8 cellular contexts compared by ENCODE assay signal in genomic region chr11:47415949-47416472, GRCh38. TPM values are rescaled to one million over a fixed set of nuclear protein-coding genes. Genes with fewer than 3 reads are reported as not detected.
A peak's percentile ranks its signal among the peaks of the same experiment; 100 is the strongest.
DNase-seq lines count a peak whose midpoint lies in the region; ATAC-seq and TF ChIP-seq lines count a peak whose summit lies in the region.

No MANE protein-coding gene starts in this region.

- intact Hi-C loops in activated T-helper 1 cell treated with anti-CD3 and anti-CD28 coated beads, Interleukin-12 subunit alpha, Interleukin-12 subunit beta, Interleukin-2, Interleukin-4 antibody, amounts not matched to agents 30 ng/mL and 10 ng/mL and 1 ng/mL, durations not matched to agents 14 hours and 24 hours and 36 hours (cut with micrococcal nuclease) = no loop called here

- H3K27me3 Mint-ChIP-seq in activated CD8-positive, alpha-beta memory T cell treated with anti-CD3 and anti-CD28 coated beads, Interleukin-2, amount 10 ng/mL, durations not matched to agents 7 days and 5 days = no peaks in the 10 kb centered on the region
- no peaks in the 10 kb centered on the region for H3K27me3 Mint-ChIP-seq in activated T-helper 1 cell treated with anti-CD3 and anti-CD28 coated beads, Interleukin-12 subunit alpha, Interleukin-12 subunit beta, Interleukin-2, Interleukin-4 antibody, amounts not matched to agents 30 ng/mL and 10 ng/mL and 1 ng/mL, durations not matched to agents 14 hours and 24 hours and 36 hours (ENCODE audit: insufficient read depth)

- peaks cover 16% of the 10 kb centered on the region for H3K36me3 Mint-ChIP-seq in activated CD8-positive, alpha-beta memory T cell treated with anti-CD3 and anti-CD28 coated beads, Interleukin-2, amount 10 ng/mL, durations not matched to agents 7 days and 5 days
- H3K36me3 Mint-ChIP-seq in activated T-helper 1 cell treated with anti-CD3 and anti-CD28 coated beads, Interleukin-12 subunit alpha, Interleukin-12 subunit beta, Interleukin-2, Interleukin-4 antibody, amounts not matched to agents 30 ng/mL and 10 ng/mL and 1 ng/mL, durations not matched to agents 14 hours and 24 hours and 36 hours (ENCODE audit: low read depth) = peaks cover 26% of the 10 kb centered on the region

- CTCF ChIA-PET in activated CD8-positive, alpha-beta memory T cell treated with anti-CD3 and anti-CD28 coated beads, Interleukin-2, amount 10 ng/mL, durations not matched to agents 7 days and 5 days (lab: Charles Lee) = no interaction called here

- TF ChIP-seq POLR2A in Raji (IDR thresholded peaks at IDR 0.05; ENCODE audit: insufficient read depth, low read depth, low read length) = 0 out of 2 replicates have a peak, but pooled peaks have one; percentile 24

- no peak overlapping the region for H3K27ac ChIP-seq in foreskin keratinocyte

- peak; percentile 88 for ATAC-seq in foreskin keratinocyte
- no peak for ATAC-seq in GM21723 (IDR thresholded peaks at IDR 0.05; ENCODE audit: unreplicated experiment)
- no peak for ATAC-seq in activated CD8-positive, alpha-beta memory T cell treated with anti-CD3 and anti-CD28 coated beads, Interleukin-2, amount 10 ng/mL, durations not matched to agents 7 days and 5 days

- DNase-seq in ELR (ENCODE audit: low read depth) = peak; percentile 95
- DNase-seq in foreskin keratinocyte = peak; percentile 60 to 82
- DNase-seq in renal cortical epithelial cell (ENCODE audit: low read depth) = peak; percentile 83
- DNase-seq in GM20000 (ENCODE audit: low spot score) = no peak
- no peak for DNase-seq in activated CD8-positive, alpha-beta memory T cell treated with anti-CD3 and anti-CD28 coated beads, Interleukin-2, amount 10 ng/mL, durations not matched to agents 7 days and 5 days
- DNase-seq in activated T-helper 1 cell treated with anti-CD3 and anti-CD28 coated beads, Interleukin-12 subunit alpha, Interleukin-12 subunit beta, Interleukin-2, Interleukin-4 antibody, amounts not matched to agents 30 ng/mL and 10 ng/mL and 1 ng/mL, durations not matched to agents 14 hours and 24 hours and 36 hours (ENCODE audit: low spot score) = no peak

- H3K27ac Mint-ChIP-seq in activated CD8-positive, alpha-beta memory T cell treated with anti-CD3 and anti-CD28 coated beads, Interleukin-2, amount 10 ng/mL, durations not matched to agents 7 days and 5 days = no peak overlapping the region
- H3K27ac Mint-ChIP-seq in activated T-helper 1 cell treated with anti-CD3 and anti-CD28 coated beads, Interleukin-12 subunit alpha, Interleukin-12 subunit beta, Interleukin-2, Interleukin-4 antibody, amounts not matched to agents 30 ng/mL and 10 ng/mL and 1 ng/mL, durations not matched to agents 14 hours and 24 hours and 36 hours = no peak overlapping the region

- no peak overlapping the region for H3K4me3 Mint-ChIP-seq in activated CD8-positive, alpha-beta memory T cell treated with anti-CD3 and anti-CD28 coated beads, Interleukin-2, amount 10 ng/mL, durations not matched to agents 7 days and 5 days
- H3K4me3 Mint-ChIP-seq in activated T-helper 1 cell treated with anti-CD3 and anti-CD28 coated beads, Interleukin-12 subunit alpha, Interleukin-12 subunit beta, Interleukin-2, Interleukin-4 antibody, amounts not matched to agents 30 ng/mL and 10 ng/mL and 1 ng/mL, durations not matched to agents 14 hours and 24 hours and 36 hours = no peak overlapping the region

- H3K4me1 Mint-ChIP-seq in activated CD8-positive, alpha-beta memory T cell treated with anti-CD3 and anti-CD28 coated beads, Interleukin-2, amount 10 ng/mL, durations not matched to agents 7 days and 5 days = no peaks in the 10 kb centered on the region
- no peaks in the 10 kb centered on the region for H3K4me1 Mint-ChIP-seq in activated T-helper 1 cell treated with anti-CD3 and anti-CD28 coated beads, Interleukin-12 subunit alpha, Interleukin-12 subunit beta, Interleukin-2, Interleukin-4 antibody, amounts not matched to agents 30 ng/mL and 10 ng/mL and 1 ng/mL, durations not matched to agents 14 hours and 24 hours and 36 hours (ENCODE audit: low read depth)

- H3K27me3 ChIP-seq in foreskin keratinocyte = no peaks in the 10 kb centered on the region

- no peaks in the 10 kb centered on the region for H3K9me3 Mint-ChIP-seq in activated CD8-positive, alpha-beta memory T cell treated with anti-CD3 and anti-CD28 coated beads, Interleukin-2, amount 10 ng/mL, durations not matched to agents 7 days and 5 days (ENCODE audit: low read depth)
- no peaks in the 10 kb centered on the region for H3K9me3 Mint-ChIP-seq in activated T-helper 1 cell treated with anti-CD3 and anti-CD28 coated beads, Interleukin-12 subunit alpha, Interleukin-12 subunit beta, Interleukin-2, Interleukin-4 antibody, amounts not matched to agents 30 ng/mL and 10 ng/mL and 1 ng/mL, durations not matched to agents 14 hours and 24 hours and 36 hours

- TF ChIP-seq CTCF in foreskin keratinocyte (conservative IDR thresholded peaks at IDR 0.05) = no peak
- no peak for TF ChIP-seq CTCF in GM20000 (IDR thresholded peaks at IDR 0.05; ENCODE audit: extremely low read depth, missing control alignments)

- no peaks in the 10 kb centered on the region for H3K4me1 ChIP-seq in foreskin keratinocyte

RNA-seq across cellular contexts. Expression of gene SLC39A13, which starts 7.6 kb away (rescaled TPM):
- total RNA-seq in foreskin keratinocyte (48.2 and 58.1 TPM in 2 replicates), renal cortical epithelial cell (51.9 and 140 TPM in 2 replicates)
- polyA plus RNA-seq in foreskin keratinocyte = 64.6 and 70.8 TPM in 2 replicates
- 10 to 100 TPM; 18.2 to 22.1 TPM for total RNA-seq in activated CD8-positive, alpha-beta memory T cell treated with anti-CD3 and anti-CD28 coated beads, Interleukin-2, amount 10 ng/mL, durations not matched to agents 7 days and 5 days
- 15.5 and 16.2 TPM in 2 replicates for total RNA-seq in activated T-helper 1 cell treated with anti-CD3 and anti-CD28 coated beads, Interleukin-12 subunit alpha, Interleukin-12 subunit beta, Interleukin-2, Interleukin-4 antibody, amounts not matched to agents 30 ng/mL and 10 ng/mL and 1 ng/mL, durations not matched to agents 14 hours and 24 hours and 36 hours

RNA-seq across cellular contexts. Expression of gene PSMC3, which starts 10.2 kb away (rescaled TPM):
- total RNA-seq in foreskin keratinocyte (209 and 242 TPM in 2 replicates), renal cortical epithelial cell (169 and 186 TPM in 2 replicates)
- 249 and 296 TPM in 2 replicates for polyA plus RNA-seq in foreskin keratinocyte
- 100 to 1,000 TPM; 150 to 164 TPM for total RNA-seq in activated CD8-positive, alpha-beta memory T cell treated with anti-CD3 and anti-CD28 coated beads, Interleukin-2, amount 10 ng/mL, durations not matched to agents 7 days and 5 days
- 219 and 222 TPM in 2 replicates for total RNA-seq in activated T-helper 1 cell treated with anti-CD3 and anti-CD28 coated beads, Interleukin-12 subunit alpha, Interleukin-12 subunit beta, Interleukin-2, Interleukin-4 antibody, amounts not matched to agents 30 ng/mL and 10 ng/mL and 1 ng/mL, durations not matched to agents 14 hours and 24 hours and 36 hours

RNA-seq across cellular contexts. Expression of gene RAPSN, which starts 32.9 kb away (rescaled TPM):
- total RNA-seq in foreskin keratinocyte (0.14 and 0.18 TPM in 2 replicates), renal cortical epithelial cell (0.10 and 0.17 TPM in 2 replicates)
- 0.10 and 0.32 TPM in 2 replicates for polyA plus RNA-seq in foreskin keratinocyte
- under 1 TPM; 0.16 to 0.79 TPM for total RNA-seq in activated CD8-positive, alpha-beta memory T cell treated with anti-CD3 and anti-CD28 coated beads, Interleukin-2, amount 10 ng/mL, durations not matched to agents 7 days and 5 days
- total RNA-seq in activated T-helper 1 cell treated with anti-CD3 and anti-CD28 coated beads, Interleukin-12 subunit alpha, Interleukin-12 subunit beta, Interleukin-2, Interleukin-4 antibody, amounts not matched to agents 30 ng/mL and 10 ng/mL and 1 ng/mL, durations not matched to agents 14 hours and 24 hours and 36 hours = 0.51 and 0.62 TPM in 2 replicates

RNA-seq across cellular contexts. Expression of gene SPI1, which starts 37.7 kb away (rescaled TPM):
- total RNA-seq in foreskin keratinocyte (not detected in 2 replicates), renal cortical epithelial cell (not detected in 2 replicates)
- not detected in 2 replicates for polyA plus RNA-seq in foreskin keratinocyte
- not detected for total RNA-seq in activated CD8-positive, alpha-beta memory T cell treated with anti-CD3 and anti-CD28 coated beads, Interleukin-2, amount 10 ng/mL, durations not matched to agents 7 days and 5 days
- total RNA-seq in activated T-helper 1 cell treated with anti-CD3 and anti-CD28 coated beads, Interleukin-12 subunit alpha, Interleukin-12 subunit beta, Interleukin-2, Interleukin-4 antibody, amounts not matched to agents 30 ng/mL and 10 ng/mL and 1 ng/mL, durations not matched to agents 14 hours and 24 hours and 36 hours = not detected in 2 replicates

Comparison
In these comparisons a context has a peak if more than half of its experiments do, and no peak if none do; other contexts are left out.
1. DNase-seq: peak in ELR (single experiment), foreskin keratinocyte (2 of 2) and renal cortical epithelial cell (single experiment); none in GM20000 (single experiment), activated CD8-positive, alpha-beta memory T cell treated with anti-CD3 and anti-CD28 coated beads, Interleukin-2, amount 10 ng/mL, durations not matched to agents 7 days and 5 days (single experiment) and activated T-helper 1 cell treated with anti-CD3 and anti-CD28 coated beads, Interleukin-12 subunit alpha, Interleukin-12 subunit beta, Interleukin-2, Interleukin-4 antibody, amounts not matched to agents 30 ng/mL and 10 ng/mL and 1 ng/mL, durations not matched to agents 14 hours and 24 hours and 36 hours (single experiment).